10 cellular contexts compared by ENCODE assay signal in genomic region chr6:134678436-134678889, GRCh38.
DNase-seq lines count a peak whose midpoint lies in the region; ATAC-seq and TF ChIP-seq lines count a peak whose summit lies in the region.
"Had no signal": no experiment of that assay in that cellular context is flagged by ENCODE, and none has a peak within 500 bp of the region (broad histone marks: within the 10 kb centered on the region; RNA-seq: fewer than 3 reads in every experiment).

No MANE protein-coding gene starts in this region.

- H3K27me3 Mint-ChIP-seq in Calu3 (ENCODE audit: unreplicated experiment) = no peaks in the 10 kb centered on the region

- H3K27ac Mint-ChIP-seq in Calu3 (ENCODE audit: unreplicated experiment) = no peak overlapping the region
- H3K27ac Mint-ChIP-seq: activated T-helper 2 cell treated with anti-CD3 and anti-CD28 coated beads, Interferon-gamma antibody, Interleukin-2, Interleukin-4, amounts not matched to agents 10 μg/mL and 5 μg/mL and 100 μg/mL, durations not matched to agents 14 hours and 24 hours and 36 hours had no signal

- H3K4me1 ChIP-seq in colonic mucosa = peaks cover 5% of the 10 kb centered on the region

- intact Hi-C loops in Calu3 (cut with micrococcal nuclease; ENCODE audit: unreplicated experiment) = no loop called here
- intact Hi-C loops in colonic mucosa (cut with DNase I) = no loop called here

- H3K9me3 Mint-ChIP-seq in Calu3 (ENCODE audit: low read depth, unreplicated experiment) = no peaks in the 10 kb centered on the region
- H3K9me3 Mint-ChIP-seq: activated T-helper 2 cell treated with anti-CD3 and anti-CD28 coated beads, Interferon-gamma antibody, Interleukin-2, Interleukin-4, amounts not matched to agents 10 μg/mL and 5 μg/mL and 100 μg/mL, durations not matched to agents 14 hours and 24 hours and 36 hours had no signal

- TF ChIP-seq CTCF in Calu3 (IDR thresholded peaks at IDR 0.05; ENCODE audit: unreplicated experiment) (no peak), colonic mucosa (IDR thresholded peaks at IDR 0.05) (no peak)

- CTCF ChIA-PET in Calu3 (lab: Charles Lee) = interaction anchor here (0.6 kb wide), 1 partner anchor 59 kb away, joined by 7 read pairs; no protein-coding TSS in a partner anchor

- peaks cover 41% of the 10 kb centered on the region for H3K4me1 Mint-ChIP-seq in Calu3 (ENCODE audit: low read depth, unreplicated experiment)

- H3K9ac ChIP-seq in colonic mucosa (ENCODE audit: low read depth in 2 of 2, low read length in 2 of 2) = no peak overlapping the region

- H3K9me3 ChIP-seq in colonic mucosa = no peaks in the 10 kb centered on the region
- H3K9me3 ChIP-seq: esophagus muscularis mucosa had no signal

- peak; percentile 7 for DNase-seq in Calu3
- DNase-seq in NCI-H2171 (lab: John Stamatoyannopoulos, UW) = peak; percentile 1
- peak; percentile 93 for DNase-seq in colonic mucosa
- peak; percentile 43 for DNase-seq in myocyte (ENCODE audit: low read depth)

- BruUV-seq in Calu3 (replicated peaks; lab: Mats Ljungman, UMichigan) = no TSS peak

- no peaks in the 10 kb centered on the region for H3K36me3 ChIP-seq in colonic mucosa
- H3K36me3 ChIP-seq: esophagus muscularis mucosa had no signal

- H3K4me3 Mint-ChIP-seq in Calu3 (ENCODE audit: low read depth, unreplicated experiment) = no peak overlapping the region

- H3K27me3 ChIP-seq in colonic mucosa = no peaks in the 10 kb centered on the region
- H3K27me3 ChIP-seq: esophagus muscularis mucosa had no signal

- peak overlapping the region; percentile 13 for H3K27ac ChIP-seq in colonic mucosa
- H3K27ac ChIP-seq: esophagus muscularis mucosa had no signal

- H3K4me3 ChIP-seq in colonic mucosa = no peak overlapping the region
- H3K4me3 ChIP-seq: esophagus muscularis mucosa had no signal

- ATAC-seq in HG03108 (IDR thresholded peaks at IDR 0.05; ENCODE audit: unreplicated experiment) (no peak), HG03442 (IDR thresholded peaks at IDR 0.05; ENCODE audit: unreplicated experiment) (no peak), GM18867 (IDR thresholded peaks at IDR 0.05; ENCODE audit: unreplicated experiment) (no peak), HG03159 (IDR thresholded peaks at IDR 0.05; ENCODE audit: unreplicated experiment) (no peak)

- no peaks in the 10 kb centered on the region for H3K36me3 Mint-ChIP-seq in Calu3 (ENCODE audit: insufficient read depth, unreplicated experiment)

Comparison
In these comparisons a context has a peak if more than half of its experiments do, and no peak if none do; other contexts are left out.
1. DNase-seq: peak in every context shown above with its lines; median percentile 93 in colonic mucosa; 43 in myocyte; 7 in Calu3; 1 in NCI-H2171.